Comparison of ENCODE assay signal across 8 cellular contexts in the genomic region with DNA sequence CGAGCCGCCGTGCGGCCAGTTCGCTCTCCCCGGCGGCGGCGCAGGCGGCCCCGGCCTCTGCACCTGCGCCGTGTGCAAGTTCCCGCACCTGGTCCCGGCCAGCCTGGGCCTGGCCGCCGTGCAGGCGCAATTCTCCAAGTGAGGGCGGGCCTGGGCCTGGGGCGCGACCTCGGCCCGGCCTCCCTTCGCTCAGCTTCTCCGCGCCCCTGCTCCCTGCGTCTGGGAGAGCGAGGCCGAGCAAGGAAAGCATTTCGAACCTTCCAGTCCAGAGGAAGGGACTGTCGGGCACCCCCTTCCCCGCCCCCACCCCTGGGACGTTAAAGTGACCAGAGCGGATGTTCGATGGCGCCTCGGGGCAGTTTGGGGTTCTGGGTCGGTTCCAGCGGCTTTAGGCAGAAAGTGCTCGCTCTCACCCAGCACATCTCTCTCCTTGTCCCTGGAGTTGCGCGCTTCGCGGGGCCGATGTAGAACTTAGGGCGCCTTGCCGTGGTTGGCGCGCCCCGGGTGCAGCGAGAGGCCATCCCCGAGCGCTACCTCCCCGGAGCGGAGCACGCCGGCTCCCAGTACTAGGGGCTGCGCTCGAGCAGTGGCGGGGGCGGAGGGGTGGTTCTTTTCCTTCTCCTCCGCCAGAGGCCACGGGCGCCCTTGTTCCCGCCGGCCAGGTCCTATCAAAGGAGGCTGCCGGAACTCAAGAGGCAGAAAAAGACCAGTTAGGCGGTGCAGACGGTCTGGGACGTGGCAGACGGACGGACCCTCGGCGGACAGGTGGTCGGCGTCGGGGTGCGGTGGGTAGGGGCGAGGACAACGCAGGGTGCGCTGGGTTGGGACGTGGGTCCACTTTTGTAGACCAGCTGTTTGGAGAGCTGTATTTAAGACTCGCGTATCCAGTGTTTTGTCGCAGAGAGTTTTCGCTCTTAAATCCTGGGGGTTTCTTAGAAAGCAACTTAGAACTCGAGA. TPM values are rescaled to one million over a fixed set of nuclear protein-coding genes. Genes with fewer than 3 reads are reported as not detected.
DNase-seq lines count a peak whose midpoint lies in the region; ATAC-seq and TF ChIP-seq lines count a peak whose summit lies in the region.

No MANE protein-coding gene starts in this region.

- H3K4me2 ChIP-seq in fibroblast of lung (ENCODE audit: extremely low read depth, insufficient read depth, low read length), result peak overlapping the region; percentile 81
- H3K4me2 ChIP-seq in parathyroid adenoma (ENCODE audit: low read length), result peak overlapping the region; percentile 75

- H3K4me3 Mint-ChIP-seq in T-helper 2 cell treated with Interferon-gamma antibody and Interleukin-4, amounts not matched to agents 5 μg/mL and 100 μg/mL, for 36 hours, result peak overlapping the region; percentile 76

- no peaks in the 10 kb centered on the region for H4K20me1 ChIP-seq in fibroblast of lung (ENCODE audit: control insufficient read depth, extremely low read depth, insufficient read depth, low read length)

- TF ChIP-seq POLR2A in uterus (IDR thresholded peaks at IDR 0.05), result no peak

- H3K27me3 ChIP-seq in fibroblast of lung (ENCODE audit: control insufficient read depth, insufficient read depth, low read length) (peaks cover 68% of the 10 kb centered on the region), parathyroid adenoma (ENCODE audit: control insufficient read depth, insufficient read depth, low read length) (no peaks in the 10 kb centered on the region), uterus (peaks cover 0 to 39% of the 10 kb centered on the region in 2 donors)

- H3K27ac ChIP-seq in fibroblast of lung (ENCODE audit: insufficient read depth, low read length) (no peak overlapping the region), parathyroid adenoma (no peak overlapping the region), uterus (no peak overlapping the region)

- H3K27ac Mint-ChIP-seq in T-helper 2 cell treated with Interferon-gamma antibody and Interleukin-4, amounts not matched to agents 5 μg/mL and 100 μg/mL, for 36 hours, result no peak overlapping the region

- H3K36me3 Mint-ChIP-seq in T-helper 2 cell treated with Interferon-gamma antibody and Interleukin-4, amounts not matched to agents 5 μg/mL and 100 μg/mL, for 36 hours (ENCODE audit: low read depth), result no peaks in the 10 kb centered on the region

- peaks cover 6% of the 10 kb centered on the region for H3K4me1 Mint-ChIP-seq in T-helper 2 cell treated with Interferon-gamma antibody and Interleukin-4, amounts not matched to agents 5 μg/mL and 100 μg/mL, for 36 hours (ENCODE audit: low read depth)

- peaks cover 4% of the 10 kb centered on the region for H3K9me3 Mint-ChIP-seq in T-helper 2 cell treated with Interferon-gamma antibody and Interleukin-4, amounts not matched to agents 5 μg/mL and 100 μg/mL, for 36 hours

- ATAC-seq in GM19328 (IDR thresholded peaks at IDR 0.05; ENCODE audit: unreplicated experiment), result no peak

- no peak overlapping the region for H2AFZ ChIP-seq in fibroblast of lung (ENCODE audit: low read length)
- no peak overlapping the region for H2AFZ ChIP-seq in parathyroid adenoma

- peaks cover 80% of the 10 kb centered on the region for H3K27me3 Mint-ChIP-seq in T-helper 2 cell treated with Interferon-gamma antibody and Interleukin-4, amounts not matched to agents 5 μg/mL and 100 μg/mL, for 36 hours (ENCODE audit: low read depth)

- H3K4me1 ChIP-seq in fibroblast of lung (ENCODE audit: control insufficient read depth, extremely low read depth, insufficient read depth, low read length), result no peaks in the 10 kb centered on the region
- H3K4me1 ChIP-seq in parathyroid adenoma, result no peaks in the 10 kb centered on the region
- H3K4me1 ChIP-seq in uterus, result peaks cover 0 to 16% of the 10 kb centered on the region in 2 donors

- TF ChIP-seq CTCF in fibroblast of lung (conservative IDR thresholded peaks at IDR 0.05 in 1 of 2, IDR thresholded peaks at IDR 0.05 in 1 of 2; ENCODE audit: low read depth in 1 of 2, low read length in 2 of 2) (no peak), parathyroid adenoma (IDR thresholded peaks at IDR 0.05) (no peak), uterus (IDR thresholded peaks at IDR 0.05) (no peak)

- H3K9ac ChIP-seq in fibroblast of lung (ENCODE audit: insufficient read depth, low read length) (no peak overlapping the region), parathyroid adenoma (no peak overlapping the region)

- intact Hi-C loops in uterus (cut with DNase I; ENCODE audit: low total_unique reads), result no loop called here

- no peaks in the 10 kb centered on the region for H3K79me2 ChIP-seq in fibroblast of lung (ENCODE audit: control insufficient read depth, insufficient read depth, low read length)
- H3K79me2 ChIP-seq in parathyroid adenoma, result no peaks in the 10 kb centered on the region

- H3K4me3 ChIP-seq in fibroblast of lung (replicated peaks in 1 of 4; ENCODE audit: control extremely low read depth in 1 of 4, insufficient read depth in 1 of 4, low read depth in 3 of 4, low read length in 4 of 4) (peak overlapping the region in 3 of 4 experiments; percentile 26 to 43 (median 38)), parathyroid adenoma (ENCODE audit: low read depth, low read length) (peak overlapping the region; percentile 45), uterus (peak overlapping the region in 1 of 2 donors; percentile 26)

- peak; percentile 68 to 72 for DNase-seq in NCI-H524 (lab: John Stamatoyannopoulos, UW)
- DNase-seq in NCI-H524 treated with DMSO at 0.1 percent for 48 hours (lab: John Stamatoyannopoulos, UW), result no peak
- no peak for DNase-seq in T-helper 2 cell treated with Interferon-gamma antibody and Interleukin-4, amounts not matched to agents 5 μg/mL and 100 μg/mL, for 36 hours (ENCODE audit: low spot score)
- DNase-seq in fibroblast of lung (ENCODE audit: low read depth in 2 of 2), result peak in 1 of 2 donors; percentile 8
- DNase-seq in NCI-H1436 treated with DMSO at 0.1 percent for 48 hours (lab: John Stamatoyannopoulos, UW), result no peak
- DNase-seq in uterus, result no peak

- no peaks in the 10 kb centered on the region for H3K36me3 ChIP-seq in fibroblast of lung (ENCODE audit: control insufficient read depth, insufficient read depth, low read length)
- H3K36me3 ChIP-seq in parathyroid adenoma (ENCODE audit: control insufficient read depth, insufficient read depth, low read length), result no peaks in the 10 kb centered on the region
- H3K36me3 ChIP-seq in uterus, result no peaks in the 10 kb centered on the region

- H3K9me3 ChIP-seq in fibroblast of lung (ENCODE audit: control insufficient read depth, insufficient read depth, low read depth, low read length), result no peaks in the 10 kb centered on the region
- H3K9me3 ChIP-seq in parathyroid adenoma (ENCODE audit: control insufficient read depth, low read length), result no peaks in the 10 kb centered on the region
- H3K9me3 ChIP-seq in uterus, result peaks cover 0 to 5% of the 10 kb centered on the region in 2 donors

RNA-seq across cellular contexts. Expression of a gene that starts 1.3 kb away (rescaled TPM):
- total RNA-seq in fibroblast of lung, result not detected in 2 replicates
- not detected in 2 replicates for polyA plus RNA-seq in fibroblast of lung
- polyA plus RNA-seq in fibroblast of lung (2012), result not detected in 2 replicates
- polyA minus RNA-seq in fibroblast of lung (ENCODE audit: low replicate concordance), result not detected in 2 replicates
- not detected for total RNA-seq in uterus

RNA-seq across cellular contexts. Expression of a gene that starts 45.5 kb away (rescaled TPM):
- total RNA-seq in fibroblast of lung (not detected in 2 replicates), uterus (not detected)
- polyA plus RNA-seq in fibroblast of lung, result not detected in 2 replicates
- not detected in 2 replicates for polyA plus RNA-seq in fibroblast of lung (2012)
- not detected in 2 replicates for polyA minus RNA-seq in fibroblast of lung (ENCODE audit: low replicate concordance)

Comparison
In these comparisons a context has a peak if more than half of its experiments do, and no peak if none do; other contexts are left out.
1. DNase-seq: peak in NCI-H524 (2 of 2); none in NCI-H524 treated with DMSO at 0.1 percent for 48 hours (single experiment), T-helper 2 cell treated with Interferon-gamma antibody and Interleukin-4, amounts not matched to agents 5 μg/mL and 100 μg/mL, for 36 hours (single experiment), NCI-H1436 treated with DMSO at 0.1 percent for 48 hours (single experiment) and uterus (0 of 2).